Comparison of ENCODE assay signal across 8 cellular contexts in the genomic region with DNA sequence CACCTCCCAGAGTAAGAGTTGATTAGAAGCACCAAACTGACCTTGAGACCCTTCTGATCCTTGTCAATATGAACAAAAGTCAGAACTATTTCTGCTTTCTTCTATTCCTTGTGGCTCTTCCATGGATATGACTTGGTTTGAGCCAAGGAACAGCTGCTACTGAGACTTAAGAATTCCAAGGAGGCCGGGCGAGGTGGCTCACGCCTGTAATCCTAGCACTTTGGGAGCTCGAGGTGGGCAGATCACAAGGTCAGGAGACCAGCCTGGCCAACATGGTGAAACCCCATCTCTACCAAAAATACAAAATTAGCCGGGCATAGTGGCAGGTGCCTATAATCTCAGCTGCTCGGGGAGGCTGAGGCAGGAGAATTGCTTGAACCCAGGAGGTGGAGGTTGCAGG. TPM values are rescaled to one million over a fixed set of nuclear protein-coding genes. Genes with fewer than 3 reads are reported as not detected.
"Had no signal": no experiment of that assay in that cellular context is flagged by ENCODE, and none has a peak within 500 bp of the region (broad histone marks: within the 10 kb centered on the region; RNA-seq: fewer than 3 reads in every experiment).

No MANE protein-coding gene starts in this region.

RNA-seq across cellular contexts. Expression of gene CHRNG, which starts 31.0 kb away (rescaled TPM):
- total RNA-seq: MCF 10A, NCI-H460, OCI-LY7, PC-9, Right ventricle myocardium superior, RPMI7951, SJSA1 had no signal
- polyA plus RNA-seq: SK-N-SH had no signal

RNA-seq across cellular contexts. Expression of gene CHRND, which starts 44.5 kb away (rescaled TPM):
- total RNA-seq: MCF 10A, OCI-LY7, PC-9, Right ventricle myocardium superior, RPMI7951, SJSA1 had no signal

RNA-seq across cellular contexts. Expression of gene PRSS56, which starts 50.3 kb away (rescaled TPM):
- total RNA-seq: MCF 10A, NCI-H460, OCI-LY7, PC-9, RPMI7951, SJSA1 had no signal
- polyA plus RNA-seq: SK-N-SH had no signal
